ENCODE assay signal across 8 cellular contexts in genomic region chr2:121532347-121532766, GRCh38. TPM values are rescaled to one million over a fixed set of nuclear protein-coding genes. Genes with fewer than 3 reads are reported as not detected.
DNase-seq lines count a peak whose midpoint lies in the region; ATAC-seq, FAIRE-seq and TF ChIP-seq lines count a peak whose summit lies in the region.

No MANE protein-coding gene starts in this region.

- peak overlapping the region; percentile 89 for H3K9ac ChIP-seq in KMS-11

- TF ChIP-seq CTCF in KMS-11 (conservative IDR thresholded peaks at IDR 0.05; ENCODE audit: low read depth, low read length): peak; percentile 5; the same call in 1 of the 2 replicates
- TF ChIP-seq CTCF in activated CD8-positive, alpha-beta T cell treated with anti-CD3 and anti-CD28 coated beads for 36 hours (IDR thresholded peaks at IDR 0.05): no peak
- TF ChIP-seq CTCF in GM13976 (IDR thresholded peaks at IDR 0.05; ENCODE audit: borderline replicate concordance, control extremely low read depth, extremely low read depth, insufficient read depth, missing control alignments): no peak
- no peak for TF ChIP-seq CTCF in D721Med (IDR thresholded peaks at IDR 0.05; ENCODE audit: insufficient read depth, missing control alignments)
- TF ChIP-seq CTCF in WERI-Rb-1 (IDR thresholded peaks at IDR 0.05; ENCODE audit: low read depth, low read length): no peak

- no peak overlapping the region for H3K4me3 ChIP-seq in CD8-positive, alpha-beta memory T cell (ENCODE audit: low read length)
- H3K4me3 ChIP-seq in KMS-11 (IDR thresholded peaks at IDR 0.05; ENCODE audit: insufficient read depth, low read depth, low read length): no peak overlapping the region
- no peak overlapping the region for H3K4me3 ChIP-seq in mesodermal cell (ENCODE audit: extremely low read depth, insufficient read depth, low read length, poor library complexity, severe bottlenecking)
- no peak overlapping the region for H3K4me3 ChIP-seq in WERI-Rb-1 (ENCODE audit: low read depth, low read length)

- H3K27me3 Mint-ChIP-seq in CD8-positive, alpha-beta memory T cell: no peaks in the 10 kb centered on the region
- H3K27me3 Mint-ChIP-seq in activated CD8-positive, alpha-beta T cell treated with anti-CD3 and anti-CD28 coated beads for 36 hours: no peaks in the 10 kb centered on the region

- H2AFZ ChIP-seq in KMS-11 (ENCODE audit: low read depth): no peak overlapping the region

- peak overlapping the region; percentile 76 for H3K4me2 ChIP-seq in KMS-11

- no peak overlapping the region for H3K27ac ChIP-seq in CD8-positive, alpha-beta memory T cell (ENCODE audit: low read depth, low read length)
- peak overlapping the region; percentile 100 for H3K27ac ChIP-seq in KMS-11
- peak overlapping the region; percentile 25 for H3K27ac ChIP-seq in mesodermal cell (ENCODE audit: low read depth, low read length, severe bottlenecking)
- H3K27ac ChIP-seq in WERI-Rb-1: no peak overlapping the region; the same call in 1 of the 2 replicates

- intact Hi-C loops in activated CD8-positive, alpha-beta T cell treated with anti-CD3 and anti-CD28 coated beads for 36 hours (cut with micrococcal nuclease): loop anchor here (5.0 kb wide), 1 partner anchor 185 kb away; no protein-coding TSS in a partner anchor

- H3K36me3 ChIP-seq in CD8-positive, alpha-beta memory T cell (ENCODE audit: insufficient read depth, low read length): no peaks in the 10 kb centered on the region
- H3K36me3 ChIP-seq in KMS-11 (ENCODE audit: insufficient read depth) (no peaks in the 10 kb centered on the region), mesodermal cell (ENCODE audit: control insufficient read depth, insufficient read depth, low read length) (peaks cover 7% of the 10 kb centered on the region), WERI-Rb-1 (peaks cover 1% of the 10 kb centered on the region; the same call in 1 of the 2 replicates)

- peaks cover 36 to 72% (median 46%) of the 10 kb centered on the region in 3 donors for H3K4me1 Mint-ChIP-seq in CD8-positive, alpha-beta memory T cell
- H3K4me1 Mint-ChIP-seq in activated CD8-positive, alpha-beta T cell treated with anti-CD3 and anti-CD28 coated beads for 36 hours (ENCODE audit: low read depth): peaks cover 53% of the 10 kb centered on the region

- in situ Hi-C loops in GM13976 (cut with MboI; ENCODE audit: low sequenced_read_pairs, unreplicated experiment): loop anchor here (10.0 kb wide), 2 partner anchors 112 to 192 kb away; partner anchors contain the start of gene CLASP1
- in situ Hi-C loops in G401 (cut with HindIII; ENCODE audit: low sequenced_read_pairs): no loop called here

- H3K9me3 Mint-ChIP-seq in CD8-positive, alpha-beta memory T cell: no peaks in the 10 kb centered on the region
- H3K9me3 Mint-ChIP-seq in activated CD8-positive, alpha-beta T cell treated with anti-CD3 and anti-CD28 coated beads for 36 hours: peaks cover 3% of the 10 kb centered on the region

- peak overlapping the region in 6 of 7 donors; percentile 24 to 60 (median 50) for H3K4me3 Mint-ChIP-seq in CD8-positive, alpha-beta memory T cell
- H3K4me3 Mint-ChIP-seq in activated CD8-positive, alpha-beta T cell treated with anti-CD3 and anti-CD28 coated beads for 36 hours: peak overlapping the region; percentile 33

- FAIRE-seq in D721Med (lab: Jason Lieb, UNC): no peak

- DNase-seq in CD8-positive, alpha-beta memory T cell: no peak
- no peak for DNase-seq in activated CD8-positive, alpha-beta T cell treated with anti-CD3 and anti-CD28 coated beads for 36 hours
- no peak for DNase-seq in GM13976 (ENCODE audit: low spot score)
- DNase-seq in D721Med (ENCODE audit: insufficient read length, low spot score): no peak
- no peak for DNase-seq in WERI-Rb-1
- DNase-seq in G401 (ENCODE audit: low spot score): no peak

- no peaks in the 10 kb centered on the region for H4K20me1 ChIP-seq in KMS-11 (ENCODE audit: insufficient read depth)

- H3K27me3 ChIP-seq in CD8-positive, alpha-beta memory T cell (ENCODE audit: insufficient read depth, low read length, poor library complexity, severe bottlenecking): no peaks in the 10 kb centered on the region
- H3K27me3 ChIP-seq in KMS-11 (ENCODE audit: insufficient read depth, low read depth) (no peaks in the 10 kb centered on the region), WERI-Rb-1 (ENCODE audit: insufficient read depth, low read depth, severe bottlenecking) (no peaks in the 10 kb centered on the region)

- H3K9me3 ChIP-seq in CD8-positive, alpha-beta memory T cell (ENCODE audit: low read length): no peaks in the 10 kb centered on the region
- H3K9me3 ChIP-seq in mesodermal cell (ENCODE audit: control insufficient read depth, low read length) (no peaks in the 10 kb centered on the region), WERI-Rb-1 (ENCODE audit: severe bottlenecking) (no peaks in the 10 kb centered on the region)

- peaks cover 0 to 19% (median 0%) of the 10 kb centered on the region in 3 donors for H3K36me3 Mint-ChIP-seq in CD8-positive, alpha-beta memory T cell
- H3K36me3 Mint-ChIP-seq in activated CD8-positive, alpha-beta T cell treated with anti-CD3 and anti-CD28 coated beads for 36 hours (ENCODE audit: low read depth): peaks cover 19% of the 10 kb centered on the region

- no peak for ATAC-seq in activated CD8-positive, alpha-beta T cell treated with anti-CD3 and anti-CD28 coated beads for 36 hours

- peak overlapping the region; percentile 2 to 94 (median 82) for H3K27ac Mint-ChIP-seq in CD8-positive, alpha-beta memory T cell
- peak overlapping the region; percentile 49 for H3K27ac Mint-ChIP-seq in activated CD8-positive, alpha-beta T cell treated with anti-CD3 and anti-CD28 coated beads for 36 hours

- peaks cover 13% of the 10 kb centered on the region for H3K4me1 ChIP-seq in CD8-positive, alpha-beta memory T cell (ENCODE audit: insufficient read depth, low read length)
- H3K4me1 ChIP-seq in KMS-11 (ENCODE audit: low read depth, poor library complexity, severe bottlenecking) (peaks cover 53% of the 10 kb centered on the region), mesodermal cell (ENCODE audit: control insufficient read depth, insufficient read depth, low read length, poor library complexity, severe bottlenecking) (peaks cover 9% of the 10 kb centered on the region)

- CTCF ChIA-PET in CD8-positive, alpha-beta memory T cell (lab: Charles Lee): interaction anchor here (0.9 to 5.7 kb wide), 6 partner anchors 114 to 219 kb away, joined by 3 to 49 read pairs (median 8); partner anchors contain the start of gene NIFK
- CTCF ChIA-PET in activated CD8-positive, alpha-beta T cell treated with anti-CD3 and anti-CD28 coated beads for 36 hours (lab: Charles Lee): interaction anchor here (1.0 to 2.0 kb wide), 7 partner anchors 9 to 186 kb away, joined by 3 to 22 read pairs (median 4); partner anchors contain the start of gene CLASP1

- POLR2A ChIA-PET in CD8-positive, alpha-beta memory T cell (lab: Charles Lee): interaction anchor here (0.6 to 2.4 kb wide), 2 partner anchors 116 to 118 kb away, joined by 3 to 30 read pairs; partner anchors contain the start of gene CLASP1
- POLR2A ChIA-PET in activated CD8-positive, alpha-beta T cell treated with anti-CD3 and anti-CD28 coated beads for 36 hours (lab: Charles Lee): interaction anchor here (1.7 to 5.4 kb wide), 6 partner anchors 8 to 203 kb away, joined by 4 to 84 read pairs (median 26); partner anchors contain the start of gene CLASP1

- 74 to 88% methylated on average over 3 to 4 of the region's 4 CpGs for WGBS in mesodermal cell (ENCODE audit: insufficient coverage in 2 of 2), 2 experiments

- peaks cover 28% of the 10 kb centered on the region; the same call in 1 of the 2 replicates for H3K79me2 ChIP-seq in KMS-11 (ENCODE audit: insufficient read depth, low read depth)

RNA-seq across cellular contexts. Expression of gene RNU4ATAC, which starts 1.7 kb away (rescaled TPM):
- total RNA-seq in CD8-positive, alpha-beta memory T cell: not detected
- not detected for polyA plus RNA-seq in CD8-positive, alpha-beta memory T cell
- not detected for total RNA-seq in activated CD8-positive, alpha-beta T cell treated with anti-CD3 and anti-CD28 coated beads for 36 hours
- polyA plus RNA-seq in mesodermal cell (2013, experiment 1 of 2): 1,932 TPM
- polyA plus RNA-seq in mesodermal cell (2013, experiment 2 of 2): 2,253 TPM
- not detected in 2 replicates for total RNA-seq in G401 (2014; rRNA removed; shearing (Covaris generic))

Comparison
In these comparisons a context has a peak if more than half of its experiments do, and no peak if none do; other contexts are left out.
1. H3K27ac ChIP-seq: peak in KMS-11 (single experiment) and mesodermal cell (single experiment); none in CD8-positive, alpha-beta memory T cell (single experiment) and WERI-Rb-1 (single experiment).